ENCODE assay signal across 14 cellular contexts in genomic region chr1:180190091-180190490, GRCh38. TPM values are rescaled to one million over a fixed set of nuclear protein-coding genes. Genes with fewer than 3 reads are reported as not detected.
DNase-seq lines count a peak whose midpoint lies in the region; ATAC-seq and TF ChIP-seq lines count a peak whose summit lies in the region.
"Had no signal": no experiment of that assay in that cellular context is flagged by ENCODE, and none has a peak within 500 bp of the region (broad histone marks: within the 10 kb centered on the region; RNA-seq: fewer than 3 reads in every experiment).

No MANE protein-coding gene starts in this region.

- POLR2A ChIA-PET in naive thymus-derived CD4-positive, alpha-beta T cell (lab: Charles Lee) = no interaction called here

- no peaks in the 10 kb centered on the region for H3K9me3 Mint-ChIP-seq in natural killer cell
- H3K9me3 Mint-ChIP-seq in natural killer cell treated with Interleukin-12 subunit alpha and Interleukin-12 subunit beta and Interleukin-15 and Interleukin-18, amount 100 ng/mL, for 72 hours = no peaks in the 10 kb centered on the region
- no peaks in the 10 kb centered on the region for H3K9me3 Mint-ChIP-seq in naive thymus-derived CD4-positive, alpha-beta T cell
- H3K9me3 Mint-ChIP-seq: GM23338, IgD-negative memory B cell had no signal

- H3K9me2 ChIP-seq in Loucy (replicated peaks; ENCODE audit: low read depth, low read length) = no peaks in the 10 kb centered on the region

- peaks cover 6% of the 10 kb centered on the region for H3K36me3 Mint-ChIP-seq in natural killer cell
- H3K36me3 Mint-ChIP-seq in natural killer cell treated with Interleukin-12 subunit alpha and Interleukin-12 subunit beta and Interleukin-15 and Interleukin-18, amount 100 ng/mL, for 72 hours = no peaks in the 10 kb centered on the region
- H3K36me3 Mint-ChIP-seq in naive thymus-derived CD4-positive, alpha-beta T cell = peaks cover 0 to 57% (median 21%) of the 10 kb centered on the region in 5 donors

- H3K27me3 ChIP-seq in Loucy (ENCODE audit: insufficient read depth, low read length, poor library complexity, severe bottlenecking) (no peaks in the 10 kb centered on the region), right cardiac atrium (ENCODE audit: control insufficient read depth, insufficient read depth) (no peaks in the 10 kb centered on the region)
- H3K27me3 ChIP-seq in naive thymus-derived CD4-positive, alpha-beta T cell (ENCODE audit: control insufficient read depth in 2 of 2, insufficient read depth in 2 of 2, low read length in 2 of 2) = no peaks in the 10 kb centered on the region
- H3K27me3 ChIP-seq: BE2C had no signal

- H3K36me3 ChIP-seq in Loucy (ENCODE audit: insufficient read depth, low read length) = peaks cover 29% of the 10 kb centered on the region
- H3K36me3 ChIP-seq in naive thymus-derived CD4-positive, alpha-beta T cell (ENCODE audit: control insufficient read depth in 2 of 3, insufficient read depth in 3 of 3, low read length in 3 of 3) = peaks cover 0 to 71% (median 3%) of the 10 kb centered on the region in 3 experiments
- H3K36me3 ChIP-seq: BE2C had no signal

- no peaks in the 10 kb centered on the region for H3K9me3 ChIP-seq in Loucy (ENCODE audit: insufficient read depth, low read depth, low read length)
- no peaks in the 10 kb centered on the region for H3K9me3 ChIP-seq in naive thymus-derived CD4-positive, alpha-beta T cell (ENCODE audit: control insufficient read depth in 2 of 3, low read length in 3 of 3)
- H3K9me3 ChIP-seq in right cardiac atrium (ENCODE audit: control insufficient read depth, low read length) = no peaks in the 10 kb centered on the region
- H3K9me3 ChIP-seq: BE2C had no signal

- H3K4me3 Mint-ChIP-seq in natural killer cell = peak overlapping the region; percentile 57
- no peak overlapping the region for H3K4me3 Mint-ChIP-seq in natural killer cell treated with Interleukin-12 subunit alpha and Interleukin-12 subunit beta and Interleukin-15 and Interleukin-18, amount 100 ng/mL, for 72 hours
- peak overlapping the region in 1 of 10 donors; percentile 8 for H3K4me3 Mint-ChIP-seq in naive thymus-derived CD4-positive, alpha-beta T cell
- H3K4me3 Mint-ChIP-seq: GM23338, IgD-negative memory B cell had no signal

- CTCF ChIA-PET in naive thymus-derived CD4-positive, alpha-beta T cell (lab: Charles Lee) = interaction anchor here (0.8 kb wide), 1 partner anchor 484 kb away, joined by 3 read pairs; no protein-coding TSS in a partner anchor

- ATAC-seq in natural killer cell (peak; percentile 72 to 83 (median 78)), right cardiac atrium (no peak)
- ATAC-seq in natural killer cell treated with Interleukin-12 subunit alpha and Interleukin-12 subunit beta and Interleukin-15 and Interleukin-18, amount 100 ng/mL, for 72 hours = no peak
- peak; percentile 52 for ATAC-seq in naive thymus-derived CD4-positive, alpha-beta T cell
- ATAC-seq: GM12878, GM23338 had no signal

- peaks cover 47 to 58% of the 10 kb centered on the region in 2 donors for H3K4me1 Mint-ChIP-seq in natural killer cell
- H3K4me1 Mint-ChIP-seq in natural killer cell treated with Interleukin-12 subunit alpha and Interleukin-12 subunit beta and Interleukin-15 and Interleukin-18, amount 100 ng/mL, for 72 hours (ENCODE audit: low read depth in 2 of 2) = peaks cover 42 to 44% of the 10 kb centered on the region in 2 donors
- peaks cover 0 to 11% (median 0%) of the 10 kb centered on the region in 7 donors for H3K4me1 Mint-ChIP-seq in naive thymus-derived CD4-positive, alpha-beta T cell

- intact Hi-C loops in natural killer cell (cut with micrococcal nuclease) = loop anchor here (2.0 to 5.0 kb wide), 2 partner anchors 35 to 238 kb away; partner anchors contain the start of genes CEP350 and QSOX1
- intact Hi-C loops in naive thymus-derived CD4-positive, alpha-beta T cell (cut with micrococcal nuclease) = no loop called here
- intact Hi-C loops in right cardiac atrium (cut with DNase I) = no loop called here

- peak overlapping the region; percentile 76 for H3K4me2 ChIP-seq in Loucy (ENCODE audit: low read depth, low read length, poor library complexity, severe bottlenecking)
- H3K4me2 ChIP-seq: GM23338 had no signal

- H2AFZ ChIP-seq in Loucy (ENCODE audit: low read length) = no peak overlapping the region
- H2AFZ ChIP-seq: GM23338 had no signal

- H3F3A ChIP-seq in Loucy (ENCODE audit: low read depth) = no peaks in the 10 kb centered on the region

- DNase-seq in natural killer cell (peak; percentile 35), NCI-H2196 treated with DMSO at 0.1 percent for 48 hours (lab: John Stamatoyannopoulos, UW; ENCODE audit: unreplicated experiment) (no peak), right cardiac atrium (no peak)
- no peak for DNase-seq in natural killer cell treated with Interleukin-12 subunit alpha and Interleukin-12 subunit beta and Interleukin-15 and Interleukin-18, amount 100 ng/mL, for 72 hours (ENCODE audit: low spot score)
- DNase-seq in naive thymus-derived CD4-positive, alpha-beta T cell = no peak
- DNase-seq in activated effector memory CD4-positive, alpha-beta T cell treated with anti-CD3 and anti-CD28 coated beads, Interleukin-2, amount 50 U/mL, for 16 hours = no peak
- DNase-seq: BE2C, DMS79, H7 had no signal

- TF ChIP-seq CTCF in natural killer cell (IDR thresholded peaks at IDR 0.05) (no peak), Loucy (conservative IDR thresholded peaks at IDR 0.05; ENCODE audit: low read length) (no peak)

- no peak overlapping the region for H3K27ac ChIP-seq in naive thymus-derived CD4-positive, alpha-beta T cell (ENCODE audit: low read depth, low read length)
- H3K27ac ChIP-seq in right cardiac atrium (ENCODE audit: low read length) = no peak overlapping the region

- 89% methylated on average over 5 of the region's 5 CpGs for WGBS in right cardiac atrium

- peak overlapping the region; percentile 86 for H3K9ac ChIP-seq in Loucy (ENCODE audit: low read depth, low read length, poor library complexity, severe bottlenecking)

- H3K4me1 ChIP-seq in Loucy (ENCODE audit: insufficient read depth, low read length, poor library complexity, severe bottlenecking) (peaks cover 80% of the 10 kb centered on the region), right cardiac atrium (ENCODE audit: control insufficient read depth, insufficient read depth, low read length) (no peaks in the 10 kb centered on the region)
- peaks cover 0 to 26% of the 10 kb centered on the region in 2 donors for H3K4me1 ChIP-seq in naive thymus-derived CD4-positive, alpha-beta T cell (ENCODE audit: control insufficient read depth in 2 of 2, insufficient read depth in 2 of 2, low read length in 2 of 2)
- H3K4me1 ChIP-seq: BE2C had no signal

- peak overlapping the region; percentile 81 to 84 for H3K27ac Mint-ChIP-seq in natural killer cell
- H3K27ac Mint-ChIP-seq in natural killer cell treated with Interleukin-12 subunit alpha and Interleukin-12 subunit beta and Interleukin-15 and Interleukin-18, amount 100 ng/mL, for 72 hours = no peak overlapping the region
- no peak overlapping the region for H3K27ac Mint-ChIP-seq in naive thymus-derived CD4-positive, alpha-beta T cell
- H3K27ac Mint-ChIP-seq: GM23338, IgD-negative memory B cell had no signal

- peaks cover 7 to 10% of the 10 kb centered on the region in 2 donors for H3K27me3 Mint-ChIP-seq in natural killer cell (ENCODE audit: low read depth in 2 of 2)
- H3K27me3 Mint-ChIP-seq in natural killer cell treated with Interleukin-12 subunit alpha and Interleukin-12 subunit beta and Interleukin-15 and Interleukin-18, amount 100 ng/mL, for 72 hours = peaks cover 0 to 12% of the 10 kb centered on the region in 2 donors
- no peaks in the 10 kb centered on the region for H3K27me3 Mint-ChIP-seq in naive thymus-derived CD4-positive, alpha-beta T cell
- H3K27me3 Mint-ChIP-seq: IgD-negative memory B cell had no signal

- H3K4me3 ChIP-seq in Loucy (ENCODE audit: low read length, poor library complexity, severe bottlenecking) = peak overlapping the region; percentile 63
- H3K4me3 ChIP-seq in naive thymus-derived CD4-positive, alpha-beta T cell (ENCODE audit: low read length) = no peak overlapping the region
- H3K4me3 ChIP-seq in right cardiac atrium (ENCODE audit: low read length) = no peak overlapping the region
- H3K4me3 ChIP-seq: GM12878, GM23338 had no signal

- H3K79me2 ChIP-seq in Loucy (ENCODE audit: insufficient read depth, low read length) = peaks cover 53% of the 10 kb centered on the region

- H4K20me1 ChIP-seq in Loucy (ENCODE audit: insufficient read depth, low read length, poor library complexity, severe bottlenecking) = no peaks in the 10 kb centered on the region

RNA-seq across cellular contexts. Expression of gene QSOX1, which starts 35.4 kb away (rescaled TPM):
- total RNA-seq in natural killer cell = 10 to 100 TPM; 31.0 to 42.7 (median 38.2) TPM
- 10 to 100 TPM; 39.1 to 60.3 TPM for total RNA-seq in natural killer cell treated with Interleukin-12 subunit alpha and Interleukin-12 subunit beta and Interleukin-15 and Interleukin-18, amount 100 ng/mL, for 72 hours
- 10 to 100 TPM; 22.1 to 55.6 (median 25.6) TPM for total RNA-seq in naive thymus-derived CD4-positive, alpha-beta T cell
- 10 to 100 TPM in 1 of 2 donors, 1 to 10 TPM in 1; 9.3 to 11.7 TPM for polyA plus RNA-seq in naive thymus-derived CD4-positive, alpha-beta T cell
- total RNA-seq in right cardiac atrium = 100 to 1,000 TPM; 349 to 399 (median 370) TPM
- 218 TPM for polyA plus RNA-seq in right cardiac atrium

RNA-seq across cellular contexts. Expression of gene LHX4, which starts 40.0 kb away (rescaled TPM):
- total RNA-seq in natural killer cell = under 1 TPM in 1 of 3 donors, not detected in 2; 0.08 TPM
- total RNA-seq in natural killer cell treated with Interleukin-12 subunit alpha and Interleukin-12 subunit beta and Interleukin-15 and Interleukin-18, amount 100 ng/mL, for 72 hours = not detected
- under 1 TPM in 1 of 5 experiments, not detected in 4; 0.07 TPM for total RNA-seq in naive thymus-derived CD4-positive, alpha-beta T cell
- polyA plus RNA-seq in naive thymus-derived CD4-positive, alpha-beta T cell = under 1 TPM; 0.24 to 0.58 TPM
- total RNA-seq in right cardiac atrium = not detected
- 0.02 TPM for polyA plus RNA-seq in right cardiac atrium
- total RNA-seq: G401, GM12878 had no signal

Comparison
In these comparisons a context has a peak if more than half of its experiments do, and no peak if none do; other contexts are left out.
1. ATAC-seq: peak in natural killer cell (3 of 3) and naive thymus-derived CD4-positive, alpha-beta T cell (single experiment); none in natural killer cell treated with Interleukin-12 subunit alpha and Interleukin-12 subunit beta and Interleukin-15 and Interleukin-18, amount 100 ng/mL, for 72 hours (0 of 2) and right cardiac atrium (0 of 2).
2. H3K27ac Mint-ChIP-seq: peak in natural killer cell (2 of 2); none in natural killer cell treated with Interleukin-12 subunit alpha and Interleukin-12 subunit beta and Interleukin-15 and Interleukin-18, amount 100 ng/mL, for 72 hours (0 of 2) and naive thymus-derived CD4-positive, alpha-beta T cell (0 of 9).
3. RNA of gene QSOX1, which starts 35.4 kb away (total RNA-seq): 349 to 399 TPM in right cardiac atrium; 39.1 to 60.3 TPM in natural killer cell treated with Interleukin-12 subunit alpha and Interleukin-12 subunit beta and Interleukin-15 and Interleukin-18, amount 100 ng/mL, for 72 hours, 31.0 to 42.7 TPM in natural killer cell and 22.1 to 55.6 TPM in naive thymus-derived CD4-positive, alpha-beta T cell; every median in the first group is over 4 times any median in the second.